Comparison of ENCODE assay signal across 18 cellular contexts in genomic region chr6:159041181-159041580, GRCh38. TPM values are rescaled to one million over a fixed set of nuclear protein-coding genes. Genes with fewer than 3 reads are reported as not detected.
DNase-seq lines count a peak whose midpoint lies in the region; ATAC-seq and TF ChIP-seq lines count a peak whose summit lies in the region.
"Had no signal": no experiment of that assay in that cellular context is flagged by ENCODE, and none has a peak within 500 bp of the region (broad histone marks: within the 10 kb centered on the region; RNA-seq: fewer than 3 reads in every experiment).

No MANE protein-coding gene starts in this region.

- H3K27ac ChIP-seq in HL-60 (replicated peaks), result peak overlapping the region; percentile 85
- H3K27ac ChIP-seq: thyroid gland had no signal

- H3K4me1 Mint-ChIP-seq in T-helper 2 cell treated with Interferon-gamma antibody and Interleukin-4, amounts not matched to agents 5 μg/mL and 100 μg/mL, for 36 hours (ENCODE audit: low read depth), result peaks cover 56% of the 10 kb centered on the region
- H3K4me1 Mint-ChIP-seq in activated naive CD8-positive, alpha-beta T cell treated with anti-CD3 and anti-CD28 coated beads for 36 hours, result peaks cover 71% of the 10 kb centered on the region
- peaks cover 29 to 75% (median 68%) of the 10 kb centered on the region in 4 donors for H3K4me1 Mint-ChIP-seq in naive thymus-derived CD8-positive, alpha-beta T cell

- H3K27ac Mint-ChIP-seq in T-helper 2 cell treated with Interferon-gamma antibody and Interleukin-4, amounts not matched to agents 5 μg/mL and 100 μg/mL, for 36 hours, result peak overlapping the region; percentile 98
- H3K27ac Mint-ChIP-seq in activated naive CD8-positive, alpha-beta T cell treated with anti-CD3 and anti-CD28 coated beads for 36 hours, result peak overlapping the region; percentile 96
- H3K27ac Mint-ChIP-seq in naive thymus-derived CD8-positive, alpha-beta T cell, result peak overlapping the region; percentile 90 to 100 (median 98)

- H3K9me3 Mint-ChIP-seq in T-helper 2 cell treated with Interferon-gamma antibody and Interleukin-4, amounts not matched to agents 5 μg/mL and 100 μg/mL, for 36 hours, result no peaks in the 10 kb centered on the region
- no peaks in the 10 kb centered on the region for H3K9me3 Mint-ChIP-seq in activated naive CD8-positive, alpha-beta T cell treated with anti-CD3 and anti-CD28 coated beads for 36 hours
- H3K9me3 Mint-ChIP-seq in naive thymus-derived CD8-positive, alpha-beta T cell, result no peaks in the 10 kb centered on the region

- no peaks in the 10 kb centered on the region for H3K27me3 Mint-ChIP-seq in T-helper 2 cell treated with Interferon-gamma antibody and Interleukin-4, amounts not matched to agents 5 μg/mL and 100 μg/mL, for 36 hours (ENCODE audit: low read depth)
- peaks cover 4% of the 10 kb centered on the region for H3K27me3 Mint-ChIP-seq in activated naive CD8-positive, alpha-beta T cell treated with anti-CD3 and anti-CD28 coated beads for 36 hours
- no peaks in the 10 kb centered on the region for H3K27me3 Mint-ChIP-seq in naive thymus-derived CD8-positive, alpha-beta T cell

- no peak overlapping the region; the same call in 1 of the 2 replicates for H3K4me3 ChIP-seq in HL-60 (replicated peaks; ENCODE audit: insufficient read depth, low read length)
- H3K4me3 ChIP-seq: MG63, right lobe of liver, thyroid gland had no signal

- no peak for TF ChIP-seq CTCF in HL-60 (IDR thresholded peaks at IDR 0.05; ENCODE audit: insufficient read depth, low read length)

- H3K27me3 ChIP-seq in HL-60 (ENCODE audit: insufficient read depth, poor library complexity, severe bottlenecking), result no peaks in the 10 kb centered on the region
- H3K27me3 ChIP-seq: right lobe of liver, thyroid gland had no signal

- peaks cover 81% of the 10 kb centered on the region for H3K36me3 Mint-ChIP-seq in T-helper 2 cell treated with Interferon-gamma antibody and Interleukin-4, amounts not matched to agents 5 μg/mL and 100 μg/mL, for 36 hours (ENCODE audit: low read depth)
- peaks cover 89% of the 10 kb centered on the region for H3K36me3 Mint-ChIP-seq in activated naive CD8-positive, alpha-beta T cell treated with anti-CD3 and anti-CD28 coated beads for 36 hours
- peaks cover 17 to 82% (median 63%) of the 10 kb centered on the region in 3 donors for H3K36me3 Mint-ChIP-seq in naive thymus-derived CD8-positive, alpha-beta T cell

- peak overlapping the region; percentile 99 for H3K4me3 Mint-ChIP-seq in T-helper 2 cell treated with Interferon-gamma antibody and Interleukin-4, amounts not matched to agents 5 μg/mL and 100 μg/mL, for 36 hours
- peak overlapping the region; percentile 91 for H3K4me3 Mint-ChIP-seq in activated naive CD8-positive, alpha-beta T cell treated with anti-CD3 and anti-CD28 coated beads for 36 hours
- peak overlapping the region; percentile 92 to 100 (median 98) for H3K4me3 Mint-ChIP-seq in naive thymus-derived CD8-positive, alpha-beta T cell

- POLR2A ChIA-PET in naive thymus-derived CD8-positive, alpha-beta T cell (lab: Charles Lee), result interaction anchor here (0.6 to 7.9 kb wide), 8 partner anchors 20 to 393 kb away, joined by 3 to 183 read pairs (median 12); partner anchors contain the start of gene RSPH3

- DNase-seq in T-helper 2 cell treated with Interferon-gamma antibody and Interleukin-4, amounts not matched to agents 5 μg/mL and 100 μg/mL, for 36 hours (ENCODE audit: low spot score), result no peak
- DNase-seq in T-helper 2 cell (no peak), HL-60 (ENCODE audit: low read depth in 1 of 2, low spot score in 1 of 2) (no peak), cortex of kidney (lab: John Stamatoyannopoulos, UW) (no peak), activated gamma-delta T cell (lab: John Stamatoyannopoulos, UW) (no peak)
- no peak for DNase-seq in activated naive CD8-positive, alpha-beta T cell treated with anti-CD3 and anti-CD28 coated beads for 36 hours
- no peak for DNase-seq in naive thymus-derived CD8-positive, alpha-beta T cell
- DNase-seq: 8988T; HCEC 1CT; mesendoderm; MG63; NCI-H2029; NCI-H510A; nucleus accumbens; right lobe of liver; stimulated activated CD4-positive, alpha-beta T cell treated with anti-CD3 and anti-CD28 coated beads, Interleukin-2, amount 100 ng/mL, for 24 hours; thyroid gland had no signal

- no peak for ATAC-seq in naive thymus-derived CD8-positive, alpha-beta T cell
- no peak for ATAC-seq in GM18519 (IDR thresholded peaks at IDR 0.05; ENCODE audit: low FRiP score, unreplicated experiment)
- ATAC-seq: right lobe of liver had no signal

RNA-seq across cellular contexts. Expression of gene TAGAP, which starts 3.6 kb away (rescaled TPM):
- 100 to 1,000 TPM; 167 to 175 TPM for total RNA-seq in activated naive CD8-positive, alpha-beta T cell treated with anti-CD3 and anti-CD28 coated beads for 36 hours
- total RNA-seq in naive thymus-derived CD8-positive, alpha-beta T cell, result 10 to 100 TPM; 54.5 to 56.9 TPM
- polyA plus RNA-seq in naive thymus-derived CD8-positive, alpha-beta T cell, result 100 to 1,000 TPM in 1 of 3 donors, 10 to 100 TPM in 2; 97.4 to 111 (median 98.2) TPM

RNA-seq across cellular contexts. Expression of gene RSPH3, which starts 41.2 kb away (rescaled TPM):
- total RNA-seq in activated naive CD8-positive, alpha-beta T cell treated with anti-CD3 and anti-CD28 coated beads for 36 hours, result 1 to 10 TPM; 3.3 to 4.0 TPM
- 1 to 10 TPM; 1.9 TPM for total RNA-seq in naive thymus-derived CD8-positive, alpha-beta T cell
- polyA plus RNA-seq in naive thymus-derived CD8-positive, alpha-beta T cell, result 1 to 10 TPM; 1.3 to 2.0 (median 1.8) TPM
